Comparison of ENCODE assay signal across 23 cellular contexts in genomic region chr4:3679851-3680311, GRCh38.
A peak's percentile ranks its signal among the peaks of the same experiment; 100 is the strongest.
DNase-seq lines count a peak whose midpoint lies in the region; ATAC-seq and TF ChIP-seq lines count a peak whose summit lies in the region.
"Had no signal": no experiment of that assay in that cellular context is flagged by ENCODE, and none has a peak within 500 bp of the region (broad histone marks: within the 10 kb centered on the region; RNA-seq: fewer than 3 reads in every experiment).

No MANE protein-coding gene starts in this region.

- no peaks in the 10 kb centered on the region for H4K20me1 ChIP-seq in OCI-LY7 (ENCODE audit: insufficient read depth, low read length)

- H3K27me3 Mint-ChIP-seq in natural killer cell treated with Interleukin-12 subunit alpha and Interleukin-12 subunit beta and Interleukin-15 and Interleukin-18, amount 100 ng/mL, for 72 hours: peaks cover 0 to 6% of the 10 kb centered on the region in 2 donors
- H3K27me3 Mint-ChIP-seq in natural killer cell (ENCODE audit: low read depth in 2 of 2): peaks cover 6 to 9% of the 10 kb centered on the region in 2 donors
- H3K27me3 Mint-ChIP-seq in CD8-positive, alpha-beta memory T cell: peaks cover 10 to 18% of the 10 kb centered on the region in 2 donors
- H3K27me3 Mint-ChIP-seq: activated naive CD8-positive, alpha-beta T cell treated with anti-CD3 and anti-CD28 coated beads, Interleukin-2, amount 50 U/mL, for 24 hours had no signal

- peak overlapping the region; percentile 59 for H3K4me2 ChIP-seq in OCI-LY7 (ENCODE audit: low read length)

- CTCF ChIA-PET in OCI-LY7 (lab: Charles Lee; ENCODE audit: unreplicated experiment): no interaction called here
- CTCF ChIA-PET in CD8-positive, alpha-beta memory T cell (lab: Charles Lee): no interaction called here

- no peaks in the 10 kb centered on the region for H3K9me3 Mint-ChIP-seq in natural killer cell treated with Interleukin-12 subunit alpha and Interleukin-12 subunit beta and Interleukin-15 and Interleukin-18, amount 100 ng/mL, for 72 hours
- H3K9me3 Mint-ChIP-seq in natural killer cell: no peaks in the 10 kb centered on the region
- H3K9me3 Mint-ChIP-seq in CD8-positive, alpha-beta memory T cell: peaks cover 0 to 2% (median 0%) of the 10 kb centered on the region in 5 donors
- H3K9me3 Mint-ChIP-seq: activated naive CD8-positive, alpha-beta T cell treated with anti-CD3 and anti-CD28 coated beads, Interleukin-2, amount 50 U/mL, for 24 hours; naive thymus-derived CD8-positive, alpha-beta T cell; stimulated activated naive CD8-positive, alpha-beta T cell treated with anti-CD3 and anti-CD28 coated beads, Interleukin-15, amount 100 ng/mL, for 72 hours had no signal

- DNase-seq in natural killer cell treated with Interleukin-12 subunit alpha and Interleukin-12 subunit beta and Interleukin-15 and Interleukin-18, amount 100 ng/mL, for 72 hours (ENCODE audit: low spot score): peak; percentile 38
- DNase-seq in natural killer cell: no peak
- DNase-seq in OCI-LY7 (ENCODE audit: low spot score): peak; percentile 89
- peak; percentile 75 for DNase-seq in left kidney (ENCODE audit: low read depth, low spot score)
- DNase-seq in upper lobe of right lung: peak; percentile 60
- no peak for DNase-seq in CD8-positive, alpha-beta memory T cell
- DNase-seq: activated CD4-positive, alpha-beta T cell treated with anti-CD3 and anti-CD28 coated beads for 1 hour; activated gamma-delta T cell; activated naive CD8-positive, alpha-beta T cell treated with anti-CD3 and anti-CD28 coated beads, Interleukin-2, amount 50 U/mL, for 24 hours; activated T-cell treated with anti-CD3 and anti-CD28 coated beads, Interleukin-2, amount 50 U/mL, for 1 hour; NCI-H1092 treated with DMSO at 0.1 percent for 48 hours; NCI-H1930; NCI-H510A; stimulated activated naive CD8-positive, alpha-beta T cell treated with anti-CD3 and anti-CD28 coated beads, Interleukin-15, amount 100 ng/mL, for 72 hours; transverse colon had no signal

- H3K36me3 ChIP-seq in OCI-LY7 (ENCODE audit: insufficient read depth, low read length) (no peaks in the 10 kb centered on the region), upper lobe of right lung (no peaks in the 10 kb centered on the region)
- H3K36me3 ChIP-seq in CD8-positive, alpha-beta memory T cell (ENCODE audit: insufficient read depth, low read length): no peaks in the 10 kb centered on the region
- H3K36me3 ChIP-seq: pancreas, Peyer's patch, transverse colon had no signal

- no peaks in the 10 kb centered on the region for H3K9me3 ChIP-seq in OCI-LY7 (ENCODE audit: low read length)
- no peaks in the 10 kb centered on the region for H3K9me3 ChIP-seq in upper lobe of right lung
- no peaks in the 10 kb centered on the region for H3K9me3 ChIP-seq in CD8-positive, alpha-beta memory T cell (ENCODE audit: low read length)
- H3K9me3 ChIP-seq: pancreas, Peyer's patch, transverse colon had no signal

- no peaks in the 10 kb centered on the region for H3K27me3 ChIP-seq in upper lobe of right lung
- H3K27me3 ChIP-seq in CD8-positive, alpha-beta memory T cell (ENCODE audit: insufficient read depth, low read length, poor library complexity, severe bottlenecking): no peaks in the 10 kb centered on the region
- H3K27me3 ChIP-seq: pancreas, Peyer's patch had no signal

- POLR2A ChIA-PET in OCI-LY7 (lab: Charles Lee): no interaction called here
- POLR2A ChIA-PET in CD8-positive, alpha-beta memory T cell (lab: Charles Lee): no interaction called here

- peak overlapping the region; percentile 57 for H3K4me3 ChIP-seq in OCI-LY7 (ENCODE audit: low read depth, low read length, poor library complexity, severe bottlenecking)
- no peak overlapping the region for H3K4me3 ChIP-seq in upper lobe of right lung
- no peak overlapping the region for H3K4me3 ChIP-seq in CD8-positive, alpha-beta memory T cell (ENCODE audit: low read length)
- H3K4me3 ChIP-seq: dorsolateral prefrontal cortex, pancreas, Peyer's patch, transverse colon had no signal

- TF ChIP-seq CTCF in natural killer cell (IDR thresholded peaks at IDR 0.05) (no peak), OCI-LY7 (conservative IDR thresholded peaks at IDR 0.05; ENCODE audit: low read length) (no peak), upper lobe of right lung (IDR thresholded peaks at IDR 0.05) (no peak)

- no peaks in the 10 kb centered on the region for H3K4me1 Mint-ChIP-seq in natural killer cell treated with Interleukin-12 subunit alpha and Interleukin-12 subunit beta and Interleukin-15 and Interleukin-18, amount 100 ng/mL, for 72 hours (ENCODE audit: low read depth in 2 of 2)
- no peaks in the 10 kb centered on the region for H3K4me1 Mint-ChIP-seq in natural killer cell
- no peaks in the 10 kb centered on the region for H3K4me1 Mint-ChIP-seq in CD8-positive, alpha-beta memory T cell
- H3K4me1 Mint-ChIP-seq: activated naive CD8-positive, alpha-beta T cell treated with anti-CD3 and anti-CD28 coated beads, Interleukin-2, amount 50 U/mL, for 24 hours; stimulated activated naive CD8-positive, alpha-beta T cell treated with anti-CD3 and anti-CD28 coated beads, Interleukin-15, amount 100 ng/mL, for 72 hours had no signal

- H3K27ac ChIP-seq in OCI-LY7 (ENCODE audit: low read depth, low read length, poor library complexity, severe bottlenecking): peak overlapping the region; percentile 95
- H3K27ac ChIP-seq in upper lobe of right lung: no peak overlapping the region
- no peak overlapping the region for H3K27ac ChIP-seq in CD8-positive, alpha-beta memory T cell (ENCODE audit: low read depth, low read length)
- H3K27ac ChIP-seq: dorsolateral prefrontal cortex, epithelial cell of prostate, pancreas, Peyer's patch, transverse colon had no signal

- H3K4me3 Mint-ChIP-seq in natural killer cell treated with Interleukin-12 subunit alpha and Interleukin-12 subunit beta and Interleukin-15 and Interleukin-18, amount 100 ng/mL, for 72 hours: no peak overlapping the region
- H3K4me3 Mint-ChIP-seq in natural killer cell: no peak overlapping the region
- H3K4me3 Mint-ChIP-seq in CD8-positive, alpha-beta memory T cell: no peak overlapping the region
- H3K4me3 Mint-ChIP-seq: activated naive CD8-positive, alpha-beta T cell treated with anti-CD3 and anti-CD28 coated beads, Interleukin-2, amount 50 U/mL, for 24 hours; naive thymus-derived CD8-positive, alpha-beta T cell; stimulated activated naive CD8-positive, alpha-beta T cell treated with anti-CD3 and anti-CD28 coated beads, Interleukin-15, amount 100 ng/mL, for 72 hours had no signal

- BruUV-seq in OCI-LY7 (replicated peaks; lab: Mats Ljungman, UMichigan): no TSS peak

- H3K9me2 ChIP-seq in OCI-LY7 (ENCODE audit: insufficient read depth, low read length): no peaks in the 10 kb centered on the region

- ATAC-seq in natural killer cell treated with Interleukin-12 subunit alpha and Interleukin-12 subunit beta and Interleukin-15 and Interleukin-18, amount 100 ng/mL, for 72 hours: no peak
- ATAC-seq in natural killer cell (no peak), upper lobe of right lung (no peak), GM21723 (IDR thresholded peaks at IDR 0.05; ENCODE audit: unreplicated experiment) (no peak), HG02623 (IDR thresholded peaks at IDR 0.05; ENCODE audit: unreplicated experiment) (no peak)
- ATAC-seq: activated naive CD8-positive, alpha-beta T cell treated with anti-CD3 and anti-CD28 coated beads, Interleukin-2, amount 50 U/mL, for 24 hours; naive thymus-derived CD8-positive, alpha-beta T cell; pancreas; sciatic nerve; stimulated activated naive CD8-positive, alpha-beta T cell treated with anti-CD3 and anti-CD28 coated beads, Interleukin-15, amount 100 ng/mL, for 72 hours had no signal

- no peak overlapping the region for H3K27ac Mint-ChIP-seq in natural killer cell treated with Interleukin-12 subunit alpha and Interleukin-12 subunit beta and Interleukin-15 and Interleukin-18, amount 100 ng/mL, for 72 hours
- no peak overlapping the region for H3K27ac Mint-ChIP-seq in natural killer cell
- no peak overlapping the region for H3K27ac Mint-ChIP-seq in CD8-positive, alpha-beta memory T cell
- H3K27ac Mint-ChIP-seq: activated naive CD8-positive, alpha-beta T cell treated with anti-CD3 and anti-CD28 coated beads, Interleukin-2, amount 50 U/mL, for 24 hours; naive thymus-derived CD8-positive, alpha-beta T cell; stimulated activated naive CD8-positive, alpha-beta T cell treated with anti-CD3 and anti-CD28 coated beads, Interleukin-15, amount 100 ng/mL, for 72 hours had no signal

- intact Hi-C loops in natural killer cell (cut with micrococcal nuclease) (no loop called here), OCI-LY7 (cut with micrococcal nuclease; ENCODE audit: unreplicated experiment) (no loop called here), upper lobe of right lung (cut with DNase I) (no loop called here)

- no peaks in the 10 kb centered on the region for H3K79me2 ChIP-seq in OCI-LY7 (ENCODE audit: insufficient read depth, low read depth, low read length)

- H2AFZ ChIP-seq in OCI-LY7 (ENCODE audit: low read length): no peak overlapping the region; the same call in 1 of the 2 replicates

- no peaks in the 10 kb centered on the region for H3K36me3 Mint-ChIP-seq in natural killer cell treated with Interleukin-12 subunit alpha and Interleukin-12 subunit beta and Interleukin-15 and Interleukin-18, amount 100 ng/mL, for 72 hours
- H3K36me3 Mint-ChIP-seq in natural killer cell: no peaks in the 10 kb centered on the region
- no peaks in the 10 kb centered on the region for H3K36me3 Mint-ChIP-seq in CD8-positive, alpha-beta memory T cell
- H3K36me3 Mint-ChIP-seq: naive thymus-derived CD8-positive, alpha-beta T cell had no signal

- H3K4me1 ChIP-seq in OCI-LY7 (ENCODE audit: insufficient read depth, low read length, poor library complexity, severe bottlenecking) (peaks cover 40% of the 10 kb centered on the region), upper lobe of right lung (no peaks in the 10 kb centered on the region)
- H3K4me1 ChIP-seq in CD8-positive, alpha-beta memory T cell (ENCODE audit: insufficient read depth, low read length): no peaks in the 10 kb centered on the region
- H3K4me1 ChIP-seq: pancreas, Peyer's patch, transverse colon had no signal

Comparison
In these comparisons a context has a peak if more than half of its experiments do, and no peak if none do; other contexts are left out.
1. DNase-seq: peak in natural killer cell treated with Interleukin-12 subunit alpha and Interleukin-12 subunit beta and Interleukin-15 and Interleukin-18, amount 100 ng/mL, for 72 hours (single experiment), OCI-LY7 (single experiment), left kidney (single experiment) and upper lobe of right lung (single experiment); none in natural killer cell (single experiment) and CD8-positive, alpha-beta memory T cell (0 of 5).